ENCODE assay signal across 29 cellular contexts in the genomic region with DNA sequence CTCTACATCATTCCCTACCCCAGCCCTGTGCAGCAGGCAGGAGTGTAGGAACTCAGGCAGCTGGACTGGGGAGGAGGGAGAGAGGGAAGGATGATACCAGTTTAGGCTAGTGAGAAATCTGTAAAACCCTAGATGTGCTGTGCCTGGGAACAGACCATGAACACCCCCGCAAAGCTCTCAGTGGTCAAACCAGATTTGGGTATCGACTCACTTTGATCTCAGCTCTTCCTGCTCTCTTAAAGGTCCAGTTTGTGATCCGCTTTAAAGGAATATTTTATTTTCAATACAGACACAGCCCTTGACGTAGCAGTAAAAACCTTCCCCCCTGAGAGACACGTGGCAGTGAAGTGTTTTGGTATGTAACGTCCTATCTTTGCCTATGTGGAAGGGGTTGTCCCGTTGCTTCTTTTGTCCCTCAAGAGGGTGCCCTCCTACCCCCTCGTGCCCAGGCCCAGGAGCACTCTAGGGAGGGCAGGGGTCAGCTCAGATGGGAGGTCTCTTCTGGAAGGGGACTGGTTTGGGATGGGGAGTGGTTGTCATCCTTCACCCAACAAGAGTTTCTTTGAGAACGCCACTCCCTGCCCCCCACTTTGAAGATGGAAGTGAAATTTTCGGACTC. TPM values are rescaled to one million over a fixed set of nuclear protein-coding genes. Genes with fewer than 3 reads are reported as not detected.
DNase-seq lines count a peak whose midpoint lies in the region; ATAC-seq and TF ChIP-seq lines count a peak whose summit lies in the region.
"Had no signal": no experiment of that assay in that cellular context is flagged by ENCODE, and none has a peak within 500 bp of the region (broad histone marks: within the 10 kb centered on the region; RNA-seq: fewer than 3 reads in every experiment).

No MANE protein-coding gene starts in this region.

- H3K4me2 ChIP-seq in fibroblast of lung (ENCODE audit: extremely low read depth, insufficient read depth, low read length): peak overlapping the region; percentile 40
- H3K4me2 ChIP-seq: BLaER1 treated with 17β-estradiol and CSF1 and Interleukin-3, amounts not matched to agents 10 nM and 100 nM had no signal

- H3K27me3 Mint-ChIP-seq in nephron (ENCODE audit: low read depth): peaks cover 4% of the 10 kb centered on the region
- H3K27me3 Mint-ChIP-seq: activated CD4-positive, alpha-beta T cell treated with anti-CD3 and anti-CD28 coated beads, Interleukin-2, amount 10 ng/mL, durations not matched to agents 7 days and 5 days; activated naive CD8-positive, alpha-beta T cell; naive thymus-derived CD8-positive, alpha-beta T cell had no signal

- no peaks in the 10 kb centered on the region for H4K20me1 ChIP-seq in fibroblast of lung (ENCODE audit: control insufficient read depth, extremely low read depth, insufficient read depth, low read length)

- peak overlapping the region; percentile 21 for H2AFZ ChIP-seq in fibroblast of lung (ENCODE audit: low read length)

- H3K4me1 ChIP-seq in fibroblast of lung (ENCODE audit: control insufficient read depth, extremely low read depth, insufficient read depth, low read length) (peaks cover 31% of the 10 kb centered on the region), subcutaneous abdominal adipose tissue (ENCODE audit: control insufficient read depth in 5 of 5, insufficient read depth in 5 of 5, low read length in 5 of 5) (peaks cover 9 to 71% (median 35%) of the 10 kb centered on the region in 5 donors)
- H3K4me1 ChIP-seq: BLaER1 treated with 17β-estradiol and CSF1 and Interleukin-3, amounts not matched to agents 10 nM and 100 nM; Caco-2; right atrium auricular region; stomach had no signal

- H3K79me2 ChIP-seq in fibroblast of lung (ENCODE audit: control insufficient read depth, insufficient read depth, low read length): no peaks in the 10 kb centered on the region

- H3K27ac ChIP-seq in fibroblast of lung (ENCODE audit: insufficient read depth, low read length) (peak overlapping the region; percentile 50), subcutaneous abdominal adipose tissue (ENCODE audit: low read depth, low read length) (peak overlapping the region; percentile 42)
- H3K27ac ChIP-seq: BLaER1 treated with 17β-estradiol and CSF1 and Interleukin-3, amounts not matched to agents 10 nM and 100 nM; ovary; right atrium auricular region had no signal

- no peak for TF ChIP-seq CTCF in fibroblast of lung (conservative IDR thresholded peaks at IDR 0.05 in 1 of 2, IDR thresholded peaks at IDR 0.05 in 1 of 2; ENCODE audit: low read depth in 1 of 2, low read length in 2 of 2)
- no peak for TF ChIP-seq CTCF in nephron (IDR thresholded peaks at IDR 0.05; ENCODE audit: unreplicated experiment in 3 of 3)

- ATAC-seq in GM21423 (IDR thresholded peaks at IDR 0.05; ENCODE audit: unreplicated experiment): no peak
- ATAC-seq in HG02642 (IDR thresholded peaks at IDR 0.05; ENCODE audit: poor library complexity, unreplicated experiment): no peak
- ATAC-seq in GM21737 (IDR thresholded peaks at IDR 0.05; ENCODE audit: unreplicated experiment): no peak
- ATAC-seq: HCT116; naive thymus-derived CD8-positive, alpha-beta T cell; WTC11 had no signal

- H3K4me3 Mint-ChIP-seq in nephron: peak overlapping the region in 1 of 3 experiments; percentile 6
- H3K4me3 Mint-ChIP-seq: activated CD4-positive, alpha-beta T cell treated with anti-CD3 and anti-CD28 coated beads, Interleukin-2, amount 10 ng/mL, durations not matched to agents 7 days and 5 days; activated naive CD8-positive, alpha-beta T cell; naive thymus-derived CD8-positive, alpha-beta T cell; WTC11 had no signal

- H3K4me1 Mint-ChIP-seq in nephron: peaks cover 71% of the 10 kb centered on the region
- H3K4me1 Mint-ChIP-seq: activated CD4-positive, alpha-beta T cell treated with anti-CD3 and anti-CD28 coated beads, Interleukin-2, amount 10 ng/mL, durations not matched to agents 7 days and 5 days had no signal

- no peaks in the 10 kb centered on the region for H3K27me3 ChIP-seq in fibroblast of lung (ENCODE audit: control insufficient read depth, insufficient read depth, low read length)
- no peaks in the 10 kb centered on the region for H3K27me3 ChIP-seq in subcutaneous abdominal adipose tissue (ENCODE audit: control insufficient read depth in 5 of 5, insufficient read depth in 4 of 5, low read length in 5 of 5)
- H3K27me3 ChIP-seq: BLaER1 treated with 17β-estradiol and CSF1 and Interleukin-3, amounts not matched to agents 10 nM and 100 nM; ovary; right atrium auricular region; stomach; tibial nerve had no signal

- H3K9me3 ChIP-seq in fibroblast of lung (ENCODE audit: control insufficient read depth, insufficient read depth, low read depth, low read length): no peaks in the 10 kb centered on the region
- H3K9me3 ChIP-seq in subcutaneous abdominal adipose tissue (ENCODE audit: control insufficient read depth in 5 of 5, low read length in 5 of 5): no peaks in the 10 kb centered on the region
- H3K9me3 ChIP-seq: BLaER1 treated with 17β-estradiol and CSF1 and Interleukin-3, amounts not matched to agents 10 nM and 100 nM; Caco-2; ovary; right atrium auricular region; stomach; tibial nerve had no signal

- no peaks in the 10 kb centered on the region for H3K9me3 Mint-ChIP-seq in nephron
- H3K9me3 Mint-ChIP-seq: activated CD4-positive, alpha-beta T cell treated with anti-CD3 and anti-CD28 coated beads, Interleukin-2, amount 10 ng/mL, durations not matched to agents 7 days and 5 days; naive thymus-derived CD8-positive, alpha-beta T cell; WTC11 had no signal

- H3K27ac Mint-ChIP-seq in nephron: peak overlapping the region; percentile 58 to 98 (median 68)
- H3K27ac Mint-ChIP-seq: activated CD4-positive, alpha-beta T cell treated with anti-CD3 and anti-CD28 coated beads, Interleukin-2, amount 10 ng/mL, durations not matched to agents 7 days and 5 days; activated naive CD8-positive, alpha-beta T cell; naive thymus-derived CD8-positive, alpha-beta T cell had no signal

- H3K36me3 ChIP-seq in fibroblast of lung (ENCODE audit: control insufficient read depth, insufficient read depth, low read length) (no peaks in the 10 kb centered on the region), subcutaneous abdominal adipose tissue (ENCODE audit: control insufficient read depth in 5 of 5, insufficient read depth in 5 of 5, low read length in 5 of 5) (no peaks in the 10 kb centered on the region)
- H3K36me3 ChIP-seq: BLaER1 treated with 17β-estradiol and CSF1 and Interleukin-3, amounts not matched to agents 10 nM and 100 nM; ovary; right atrium auricular region; stomach; tibial nerve had no signal

- DNase-seq in NCI-H2227 treated with DMSO at 0.1 percent for 48 hours (lab: John Stamatoyannopoulos, UW) (peak; percentile 67), fibroblast of lung (ENCODE audit: low read depth in 2 of 2) (no peak), anterior cingulate cortex (lab: John Stamatoyannopoulos, UW) (no peak)
- DNase-seq: ACHN; activated CD4-positive, alpha-beta T cell treated with anti-CD3 and anti-CD28 coated beads, Interleukin-2, amount 10 ng/mL, durations not matched to agents 7 days and 5 days; Caco-2; DMS79; effector CD4-positive, alpha-beta T cell; naive thymus-derived CD8-positive, alpha-beta T cell; NCI-H1048; NCI-H510A; OCI-M1; ovary; stimulated activated CD4-positive, alpha-beta T cell treated with anti-CD3 and anti-CD28 coated beads, Interleukin-12 subunit alpha, Interleukin-12 subunit beta, amount 100 ng/mL, for 4 hours; stimulated activated CD4-positive, alpha-beta T cell treated with anti-CD3 and anti-CD28 coated beads, Interleukin-2, amount 100 ng/mL, for 48 hours; stomach had no signal

- no peak overlapping the region for H3K4me3 ChIP-seq in fibroblast of lung (replicated peaks in 1 of 4; ENCODE audit: control extremely low read depth in 1 of 4, insufficient read depth in 1 of 4, low read depth in 3 of 4, low read length in 4 of 4)
- no peak overlapping the region for H3K4me3 ChIP-seq in subcutaneous abdominal adipose tissue (ENCODE audit: low read depth in 1 of 5, low read length in 5 of 5)
- H3K4me3 ChIP-seq: BLaER1 treated with 17β-estradiol and CSF1 and Interleukin-3, amounts not matched to agents 10 nM and 100 nM; ovary; right atrium auricular region; stomach; tibial nerve had no signal

- H3K36me3 Mint-ChIP-seq in nephron (ENCODE audit: low read depth): no peaks in the 10 kb centered on the region
- H3K36me3 Mint-ChIP-seq: WTC11 had no signal

- H3K9ac ChIP-seq in fibroblast of lung (ENCODE audit: insufficient read depth, low read length) (no peak overlapping the region), subcutaneous abdominal adipose tissue (ENCODE audit: low read length in 5 of 5) (no peak overlapping the region)
- H3K9ac ChIP-seq: BLaER1 treated with 17β-estradiol and CSF1 and Interleukin-3, amounts not matched to agents 10 nM and 100 nM had no signal

RNA-seq across cellular contexts. Expression of a gene that starts 19.3 kb away (rescaled TPM):
- total RNA-seq in fibroblast of lung: 98.1 and 148 TPM in 2 replicates
- polyA plus RNA-seq in fibroblast of lung: 40.5 and 64.9 TPM in 2 replicates
- 86.7 and 151 TPM in 2 replicates for polyA plus RNA-seq in fibroblast of lung (2012)
- 102 and 172 TPM in 2 replicates for polyA minus RNA-seq in fibroblast of lung (ENCODE audit: low replicate concordance)
- total RNA-seq: activated CD4-positive, alpha-beta T cell treated with anti-CD3 and anti-CD28 coated beads, Interleukin-2, amount 10 ng/mL, durations not matched to agents 7 days and 5 days; activated CD8-positive, alpha-beta memory T cell treated with anti-CD3 and anti-CD28 coated beads for 36 hours; T-helper 1 cell treated with Interleukin-12 subunit alpha and Interleukin-12 subunit beta and Interleukin-4 antibody, amounts not matched to agents 30 ng/mL and 1 ng/mL, for 36 hours had no signal
- polyA plus RNA-seq: naive thymus-derived CD8-positive, alpha-beta T cell had no signal
